20 cellular contexts compared by ENCODE assay signal in the genomic region with DNA sequence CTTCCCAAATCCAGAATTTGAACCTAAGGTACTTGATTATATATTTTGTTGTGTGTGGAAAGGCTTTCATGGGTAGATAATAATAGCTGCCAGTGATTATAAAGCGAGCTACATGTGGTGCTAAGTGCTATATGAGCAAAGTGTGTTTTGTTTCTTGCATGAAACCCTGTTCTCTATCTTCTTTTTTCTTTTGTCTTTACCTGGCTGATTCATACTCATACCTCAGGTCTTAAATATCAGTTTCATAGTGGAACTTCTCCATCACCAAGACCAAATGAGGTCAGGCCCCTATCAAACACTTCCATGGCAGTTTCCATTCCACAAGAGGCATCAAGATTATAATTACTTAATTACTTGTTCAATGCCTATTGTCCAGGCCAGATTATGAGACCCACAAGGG.
"Had no signal": no experiment of that assay in that cellular context is flagged by ENCODE, and none has a peak within 500 bp of the region (broad histone marks: within the 10 kb centered on the region; RNA-seq: fewer than 3 reads in every experiment).

No MANE protein-coding gene starts in this region.

- H3K4me3 ChIP-seq: ascending aorta, coronary artery, gastroesophageal sphincter, heart left ventricle, left ventricle myocardium inferior, spleen, tibial artery, uterus had no signal

- H3K4me1 ChIP-seq: ascending aorta, gastroesophageal sphincter, left ventricle myocardium inferior, tibial artery, uterus had no signal

- H3K9me3 Mint-ChIP-seq: activated T-helper 2 cell treated with anti-CD3 and anti-CD28 coated beads, Interferon-gamma antibody, Interleukin-2, Interleukin-4, amounts not matched to agents 10 μg/mL and 5 μg/mL and 100 μg/mL, durations not matched to agents 14 hours and 24 hours and 36 hours; immature natural killer cell had no signal

- DNase-seq: activated naive CD4-positive, alpha-beta T cell treated with Interleukin-2 at 50 U/mL for 16 hours; activated T-cell treated with anti-CD3 and anti-CD28 coated beads for 4 hours; heart left ventricle; immature natural killer cell; kidney glomerular epithelial cell; left ventricle myocardium inferior; occipital lobe; posterior cingulate gyrus; spleen; stimulated activated CD4-positive, alpha-beta T cell treated with anti-CD3 and anti-CD28 coated beads, Interleukin-4, amount 100 ng/mL, for 4 hours; stimulated activated naive CD4-positive, alpha-beta T cell; substantia nigra; T1000; tibial artery; uterus had no signal

- H3K4me3 Mint-ChIP-seq: immature natural killer cell had no signal

- H3K27ac Mint-ChIP-seq: activated T-helper 2 cell treated with anti-CD3 and anti-CD28 coated beads, Interferon-gamma antibody, Interleukin-2, Interleukin-4, amounts not matched to agents 10 μg/mL and 5 μg/mL and 100 μg/mL, durations not matched to agents 14 hours and 24 hours and 36 hours; immature natural killer cell had no signal

- H3K36me3 ChIP-seq: ascending aorta, heart left ventricle, left ventricle myocardium inferior, tibial artery, uterus had no signal

- H3K27me3 ChIP-seq: ascending aorta had no signal

- H3K27ac ChIP-seq: ascending aorta, coronary artery, gastroesophageal sphincter, heart left ventricle, left ventricle myocardium inferior, tibial artery, uterus had no signal

- H3K9me3 ChIP-seq: ascending aorta, gastroesophageal sphincter, heart left ventricle, left ventricle myocardium inferior, spleen, tibial artery, uterus had no signal

- ATAC-seq: esophagus mucosa, gastroesophageal sphincter, heart left ventricle had no signal
